Comparison of ENCODE assay signal across 31 cellular contexts in the genomic region with DNA sequence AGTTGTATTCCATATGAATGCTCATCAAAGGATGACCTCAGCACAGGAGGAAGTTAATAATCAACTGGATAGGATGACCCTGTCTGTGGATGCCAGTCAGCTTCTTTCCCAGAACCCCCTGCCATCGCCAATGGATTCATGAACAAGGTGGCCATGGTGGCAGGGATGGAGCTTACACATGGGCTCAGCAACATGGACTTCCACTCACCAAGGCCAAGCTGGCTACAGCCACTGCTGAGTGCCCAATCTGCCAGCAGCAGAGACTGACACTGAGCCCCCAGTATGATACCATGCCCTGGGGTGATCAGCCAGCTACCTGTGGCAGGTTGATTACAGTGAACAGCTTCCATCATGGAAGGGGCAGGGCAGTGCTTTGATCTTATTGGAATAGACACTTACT. TPM values are rescaled to one million over a fixed set of nuclear protein-coding genes. Genes with fewer than 3 reads are reported as not detected.
"Had no signal": no experiment of that assay in that cellular context is flagged by ENCODE, and none has a peak within 500 bp of the region (broad histone marks: within the 10 kb centered on the region; RNA-seq: fewer than 3 reads in every experiment).

No MANE protein-coding gene starts in this region.

- FAIRE-seq: astrocyte, bronchial epithelial cell, frontal cortex had no signal

- H3K4me1 ChIP-seq: esophagus squamous epithelium, heart left ventricle had no signal

- DNase-seq: activated B cell treated with CpG ODN at 0.5 μM for 24 hours; activated CD4-positive, alpha-beta memory T cell treated with anti-CD3 and anti-CD28 coated beads for 36 hours; activated CD4-positive, alpha-beta T cell treated with anti-CD3 and anti-CD28 coated beads for 36 hours; activated CD4-positive, alpha-beta T cell treated with anti-CD3 and anti-CD28 coated beads, Interleukin-2, amount 10 ng/mL, durations not matched to agents 24 days and 14 days; activated CD4-positive, CD25-positive, alpha-beta regulatory T cell treated with anti-CD3 and anti-CD28 coated beads, Interleukin-2, amount 50 U/mL, for 72 hours; activated CD8-positive, alpha-beta T cell treated with anti-CD3 and anti-CD28 coated beads, Interleukin-2, amount 10 ng/mL, durations not matched to agents 7 days and 5 days; activated effector memory CD4-positive, alpha-beta T cell treated with Interleukin-2 at 50 U/mL for 16 hours; activated gamma-delta T cell treated with Interleukin-2 at 50 U/mL for 16 hours; activated naive CD4-positive, alpha-beta T cell treated with anti-CD3 and anti-CD28 coated beads, Interleukin-2, amount 50 U/mL, for 16 hours; activated naive CD4-positive, alpha-beta T cell treated with Interleukin-2 at 50 U/mL for 16 hours; activated T-cell treated with anti-CD3 and anti-CD28 coated beads, Interleukin-2, amount 50 U/mL, for 4 hours; amniotic stem cell; anterior cingulate cortex; brain microvascular endothelial cell; dorsolateral prefrontal cortex; effector memory CD8-positive, alpha-beta T cell; erythroblast; esophagus squamous epithelium; glutamatergic neuron; heart left ventricle; T-helper 1 cell; T-helper 17 cell; T1000; WERI-Rb-1 had no signal

- H3K4me3 ChIP-seq: coronary artery, dorsolateral prefrontal cortex, esophagus squamous epithelium, heart left ventricle had no signal

- H3K27me3 ChIP-seq: brain microvascular endothelial cell, dorsolateral prefrontal cortex, heart left ventricle had no signal

- H3K36me3 ChIP-seq: brain microvascular endothelial cell, esophagus squamous epithelium, heart left ventricle, WERI-Rb-1 had no signal

- H3K27ac ChIP-seq: brain microvascular endothelial cell, coronary artery, dorsolateral prefrontal cortex, esophagus squamous epithelium, heart left ventricle, WERI-Rb-1 had no signal

RNA-seq across cellular contexts. Expression of gene VSX1, which starts 44.7 kb away (rescaled TPM):
- total RNA-seq: activated B cell treated with CpG ODN at 0.5 μM for 24 hours; activated CD4-positive, alpha-beta memory T cell treated with anti-CD3 and anti-CD28 coated beads for 36 hours; activated CD4-positive, alpha-beta T cell treated with anti-CD3 and anti-CD28 coated beads for 36 hours; activated CD4-positive, alpha-beta T cell treated with anti-CD3 and anti-CD28 coated beads, Interleukin-2, amount 10 ng/mL, durations not matched to agents 24 days and 14 days; activated CD8-positive, alpha-beta T cell treated with anti-CD3 and anti-CD28 coated beads, Interleukin-2, amount 10 ng/mL, durations not matched to agents 7 days and 5 days; activated T-cell treated with anti-CD3 and anti-CD28 coated beads, Interleukin-2, amount 50 U/mL, for 4 hours; activated T-helper 17 cell treated with anti-CD3 and anti-CD28 coated beads, Interleukin-2, amount 50 U/mL, for 72 hours; astrocyte; bronchial epithelial cell; esophagus squamous epithelium; fibroblast of lung; fibroblast of villous mesenchyme; frontal cortex; T-helper 17 cell had no signal
- polyA plus RNA-seq: fibroblast of lung had no signal
